ENCODE assay signal across 20 cellular contexts in the genomic region with DNA sequence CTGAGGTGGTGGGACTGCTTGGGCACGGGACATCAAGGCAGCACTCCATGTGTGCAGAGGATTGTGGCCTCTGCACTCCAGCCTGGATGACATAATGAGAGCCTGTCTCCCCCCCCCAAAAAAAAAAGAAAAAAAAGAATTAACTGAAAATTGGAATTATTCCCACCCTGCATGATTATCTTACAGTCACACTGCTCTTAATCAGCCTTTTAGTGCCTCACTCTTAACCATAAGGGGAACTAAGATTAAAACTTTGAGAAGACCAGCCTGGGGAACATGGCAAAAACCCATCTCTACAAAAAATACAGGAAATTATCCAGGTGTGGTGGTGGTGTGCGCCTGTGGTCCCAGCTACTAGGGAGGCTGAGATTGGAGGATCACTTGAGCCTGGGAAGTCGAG.
"Had no signal": no experiment of that assay in that cellular context is flagged by ENCODE, and none has a peak within 500 bp of the region (broad histone marks: within the 10 kb centered on the region; RNA-seq: fewer than 3 reads in every experiment).

No MANE protein-coding gene starts in this region.

- ATAC-seq: heart left ventricle; left lobe of liver; mucosa of descending colon; naive thymus-derived CD8-positive, alpha-beta T cell; stimulated activated naive B cell treated with anti-CD40 and anti-IgM and Interleukin-4, amounts not matched to agents 10 μg/mL and 1 μg/mL and 100 μg/mL, for 72 hours; stimulated activated naive CD8-positive, alpha-beta T cell treated with anti-CD3 and anti-CD28 coated beads, Interleukin-15, amount 100 ng/mL, for 72 hours; upper lobe of right lung had no signal

- H3K27me3 Mint-ChIP-seq: dendritic cell treated with granulocyte-macrophage colony-stimulating factor and Interleukin-4, amounts not matched to agents 40 ng/mL and 50 ng/mL, for 4 days; naive thymus-derived CD8-positive, alpha-beta T cell; stimulated activated naive B cell treated with anti-CD40 and anti-IgM and Interleukin-4, amounts not matched to agents 10 μg/mL and 1 μg/mL and 100 μg/mL, for 72 hours; stimulated activated naive CD8-positive, alpha-beta T cell treated with anti-CD3 and anti-CD28 coated beads, Interleukin-15, amount 100 ng/mL, for 72 hours had no signal

- H3K4me1 Mint-ChIP-seq: naive thymus-derived CD8-positive, alpha-beta T cell; stimulated activated naive CD8-positive, alpha-beta T cell treated with anti-CD3 and anti-CD28 coated beads, Interleukin-15, amount 100 ng/mL, for 72 hours had no signal

- H3K4me1 ChIP-seq: heart left ventricle, sigmoid colon, testis, tibial nerve, upper lobe of right lung, vagina had no signal

- H3K27ac Mint-ChIP-seq: dendritic cell treated with granulocyte-macrophage colony-stimulating factor and Interleukin-4, amounts not matched to agents 40 ng/mL and 50 ng/mL, for 4 days; naive thymus-derived CD8-positive, alpha-beta T cell; stimulated activated naive CD8-positive, alpha-beta T cell treated with anti-CD3 and anti-CD28 coated beads, Interleukin-15, amount 100 ng/mL, for 72 hours had no signal

- H3K36me3 Mint-ChIP-seq: naive thymus-derived CD8-positive, alpha-beta T cell; stimulated activated naive B cell treated with anti-CD40 and anti-IgM and Interleukin-4, amounts not matched to agents 10 μg/mL and 1 μg/mL and 100 μg/mL, for 72 hours had no signal

- H3K4me3 Mint-ChIP-seq: dendritic cell treated with granulocyte-macrophage colony-stimulating factor and Interleukin-4, amounts not matched to agents 40 ng/mL and 50 ng/mL, for 4 days; naive thymus-derived CD8-positive, alpha-beta T cell; stimulated activated naive B cell treated with anti-CD40 and anti-IgM and Interleukin-4, amounts not matched to agents 10 μg/mL and 1 μg/mL and 100 μg/mL, for 72 hours; stimulated activated naive CD8-positive, alpha-beta T cell treated with anti-CD3 and anti-CD28 coated beads, Interleukin-15, amount 100 ng/mL, for 72 hours had no signal

- H3K9me3 Mint-ChIP-seq: dendritic cell treated with granulocyte-macrophage colony-stimulating factor and Interleukin-4, amounts not matched to agents 40 ng/mL and 50 ng/mL, for 4 days; naive thymus-derived CD8-positive, alpha-beta T cell; stimulated activated naive B cell treated with anti-CD40 and anti-IgM and Interleukin-4, amounts not matched to agents 10 μg/mL and 1 μg/mL and 100 μg/mL, for 72 hours; stimulated activated naive CD8-positive, alpha-beta T cell treated with anti-CD3 and anti-CD28 coated beads, Interleukin-15, amount 100 ng/mL, for 72 hours had no signal

- H3K27ac ChIP-seq: heart left ventricle, neutrophil, sigmoid colon, skin epidermis, testis, tibial nerve, upper lobe of right lung, vagina had no signal

- H3K9me3 ChIP-seq: heart left ventricle, mucosa of descending colon, neutrophil, sigmoid colon, testis, tibial nerve, upper lobe of right lung, vagina had no signal

- H3K4me3 ChIP-seq: heart left ventricle, mucosa of descending colon, sigmoid colon, skin epidermis, testis, tibial nerve, upper lobe of right lung, vagina had no signal

- DNase-seq: foreskin melanocyte; heart left ventricle; hypothalamus; islet precursor cell; mammary epithelial cell; mucosa of descending colon; naive thymus-derived CD8-positive, alpha-beta T cell; sigmoid colon; stimulated activated CD4-positive, alpha-beta T cell treated with anti-CD3 and anti-CD28 coated beads, Interleukin-2, amount 100 ng/mL, for 24 hours; stimulated activated CD4-positive, alpha-beta T cell treated with anti-CD3 and anti-CD28 coated beads, Interleukin-4, amount 100 ng/mL, for 4 hours; stimulated activated naive B cell treated with anti-CD40 and anti-IgM and Interleukin-4, amounts not matched to agents 10 μg/mL and 1 μg/mL and 100 μg/mL, for 72 hours; stimulated activated naive CD8-positive, alpha-beta T cell treated with anti-CD3 and anti-CD28 coated beads, Interleukin-15, amount 100 ng/mL, for 72 hours; testis; upper lobe of right lung had no signal

- H3K27me3 ChIP-seq: heart left ventricle, neutrophil, sigmoid colon, testis, tibial nerve, upper lobe of right lung, vagina had no signal
